In genomic region chr22:25672685-25673084, GRCh38 we compare ENCODE assay signal across 1 cellular context.
TF ChIP-seq lines count a peak whose summit lies in the region.

No MANE protein-coding gene starts in this region.

TF ChIP-seq in IMR-90, 13 proteins besides CTCF, POLR2A, EP300 and RAD21:
- TF ChIP-seq CEBPB (IDR thresholded peaks at IDR 0.05; ENCODE audit: low read depth, low read length) (peak; percentile 86), MXI1 (IDR thresholded peaks at IDR 0.05; ENCODE audit: borderline replicate concordance, low read depth, low read length) (no peak)
TF ChIP-seq in IMR-90: peak in this region for 1.
